8 cellular contexts compared by ENCODE assay signal in the genomic region with DNA sequence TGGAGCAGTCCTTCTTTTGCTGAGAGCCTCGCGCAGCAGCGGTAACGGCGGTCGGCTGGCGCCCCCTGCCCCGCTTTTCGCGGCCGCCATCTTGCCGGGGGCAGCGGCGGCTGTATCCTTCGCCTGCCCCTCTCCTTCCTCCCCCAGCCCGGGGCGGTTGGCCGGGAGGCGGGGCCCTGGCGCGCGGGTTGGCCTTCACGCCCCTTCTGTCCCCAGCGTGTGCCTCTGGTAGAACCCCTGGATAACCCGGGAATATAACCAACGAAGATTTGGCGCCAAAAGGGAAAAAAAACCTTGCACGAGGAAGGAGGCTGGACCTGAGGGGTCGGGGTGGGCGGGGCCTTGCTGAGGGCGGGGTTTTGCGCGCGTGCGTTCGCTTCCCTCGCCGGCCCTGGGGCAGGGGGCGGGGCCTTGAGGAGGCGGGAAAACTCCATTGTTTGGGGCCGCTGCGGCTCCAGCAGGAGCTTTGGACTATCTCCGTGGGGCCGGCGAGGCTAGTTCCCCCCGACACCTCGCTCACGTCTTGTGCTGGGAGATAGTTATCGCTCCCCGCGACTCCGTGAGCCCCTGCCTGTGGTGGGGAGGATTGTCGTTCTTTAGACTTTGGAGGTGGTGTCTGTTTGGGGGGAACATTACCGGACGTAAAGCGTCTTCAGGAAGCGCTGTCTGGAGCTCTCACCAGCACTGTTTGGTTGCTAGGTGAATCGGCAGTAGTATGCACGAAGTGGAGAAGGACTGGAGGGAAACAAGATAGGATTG. TPM values are rescaled to one million over a fixed set of nuclear protein-coding genes. Genes with fewer than 3 reads are reported as not detected.
DNase-seq lines count a peak whose midpoint lies in the region; FAIRE-seq and TF ChIP-seq lines count a peak whose summit lies in the region.

No MANE protein-coding gene starts in this region.

- H3K27ac ChIP-seq in H9 (ENCODE audit: insufficient read length, low read depth, low read length) (peak overlapping the region; percentile 86), SJCRH30 (peak overlapping the region; percentile 97), neuronal stem cell (replicated peaks; ENCODE audit: low read length) (peak overlapping the region; percentile 94)

- peaks cover 46% of the 10 kb centered on the region for H3K79me2 ChIP-seq in H9 (ENCODE audit: insufficient read depth, low read length)

- H2BK12ac ChIP-seq in H9 (ENCODE audit: insufficient read length, low read depth, low read length) (no peak overlapping the region), neuronal stem cell (ENCODE audit: low read length) (peak overlapping the region; percentile 58)

- no CpG with 5 or more reads among the region's 59 CpGs for WGBS in H9 (ENCODE audit: extremely low coverage, insufficient read length, low lambda C conversion rate)
- no CpG with 5 or more reads among the region's 59 CpGs for WGBS in neuronal stem cell (ENCODE audit: extremely low coverage in 2 of 2, insufficient read length in 2 of 2, insufficient replicate concordance in 1 of 2), 2 donors

- H3K36me3 ChIP-seq in SJCRH30 (peaks cover 24% of the 10 kb centered on the region), neuronal stem cell (replicated peaks in 1 of 2; ENCODE audit: control insufficient read depth in 2 of 2, insufficient read depth in 2 of 2, low read length in 2 of 2) (peaks cover 2 to 40% of the 10 kb centered on the region in 2 donors)

- no peaks in the 10 kb centered on the region for H3K9me3 ChIP-seq in H9 (ENCODE audit: control insufficient read depth, low read depth, low read length)
- no peaks in the 10 kb centered on the region for H3K9me3 ChIP-seq in SJCRH30 (replicated peaks)
- H3K9me3 ChIP-seq in neuronal stem cell (replicated peaks in 1 of 2; ENCODE audit: control insufficient read depth in 2 of 2, insufficient read depth in 1 of 2, low read depth in 1 of 2, low read length in 2 of 2), result no peaks in the 10 kb centered on the region

- H2AFZ ChIP-seq in H9 (ENCODE audit: low read length), result no peak overlapping the region
- peak overlapping the region; percentile 91 for H2AFZ ChIP-seq in neuronal stem cell (ENCODE audit: low read length)

- H4K5ac ChIP-seq in H9 (ENCODE audit: insufficient read length, low read depth, low read length), result peak overlapping the region; percentile 96

- no peaks in the 10 kb centered on the region for H3K27me3 ChIP-seq in H9 (ENCODE audit: insufficient read depth, low read length)
- no peaks in the 10 kb centered on the region for H3K27me3 ChIP-seq in SJCRH30
- H3K27me3 ChIP-seq in neuronal stem cell (ENCODE audit: control insufficient read depth in 3 of 3, insufficient read depth in 3 of 3, low read depth in 1 of 3, low read length in 3 of 3), result no peaks in the 10 kb centered on the region

- H2BK120ac ChIP-seq in H9 (ENCODE audit: low read depth, low read length, poor library complexity, severe bottlenecking) (peak overlapping the region; percentile 62), neuronal stem cell (ENCODE audit: low read depth, low read length) (peak overlapping the region; percentile 99)

- peak overlapping the region; percentile 99 for H3K18ac ChIP-seq in H9 (ENCODE audit: insufficient read length, low read depth, low read length)
- H3K18ac ChIP-seq in neuronal stem cell (ENCODE audit: low read length), result peak overlapping the region; percentile 100

- H3K4me2 ChIP-seq in H9 (ENCODE audit: insufficient read depth, insufficient read length, low read length) (peak overlapping the region; percentile 86), neuronal stem cell (ENCODE audit: insufficient read depth, low read length, poor library complexity, severe bottlenecking) (peak overlapping the region; percentile 54)

- peaks cover 3% of the 10 kb centered on the region; the same call in 1 of the 2 replicates for H3K27me3 Mint-ChIP-seq in H9 (ENCODE audit: low read depth)

- H3K4ac ChIP-seq in H9 (ENCODE audit: low read depth, low read length) (peak overlapping the region; percentile 90; the same call in 1 of the 2 replicates), neuronal stem cell (ENCODE audit: low read length) (peak overlapping the region; percentile 95)

- TF ChIP-seq CTCF in H9 (conservative IDR thresholded peaks at IDR 0.05), result peak; percentile 33; the same call in 1 of the 3 replicates

- peak overlapping the region; percentile 44 for H2AK5ac ChIP-seq in H9 (ENCODE audit: insufficient read length, low read length)
- peak overlapping the region; percentile 98 for H2AK5ac ChIP-seq in neuronal stem cell (ENCODE audit: low read depth, low read length)

- DNase-seq in DMS53 (lab: John Stamatoyannopoulos, UW) (peak; percentile 98), H9 (peak; percentile 93), MV-4-11 (lab: John Stamatoyannopoulos, UW) (peak; percentile 80), SJCRH30 (peak; percentile 92 to 97), frontal cortex (ENCODE audit: low spot score in 2 of 2) (peak; percentile 79 to 86), neuronal stem cell (ENCODE audit: low spot score) (peak; percentile 95), stromal cell of bone marrow (ENCODE audit: low read depth) (peak; percentile 75)
- DNase-seq in activated naive CD4-positive, alpha-beta T cell (lab: John Stamatoyannopoulos, UW), result peak; percentile 62 to 88 (median 79)

- H3T11ph ChIP-seq in H9 (ENCODE audit: low read length), result peak overlapping the region; percentile 26

- peak overlapping the region; percentile 100 for H3K9ac ChIP-seq in H9 (ENCODE audit: extremely low read depth, insufficient read length, low read length)
- peak overlapping the region; percentile 100 for H3K9ac ChIP-seq in neuronal stem cell (ENCODE audit: low read depth, low read length, poor library complexity)

- no peak overlapping the region for H2BK20ac ChIP-seq in H9 (ENCODE audit: low read depth, low read length, poor library complexity, severe bottlenecking)

- no peak for FAIRE-seq in frontal cortex (lab: Jason Lieb, UNC)

- peak overlapping the region; percentile 99 to 100 for H3K4me3 Mint-ChIP-seq in H9

- H3K4me3 ChIP-seq in SJCRH30, result peak overlapping the region; percentile 100
- H3K4me3 ChIP-seq in neuronal stem cell (ENCODE audit: low read length in 2 of 2), result peak overlapping the region; percentile 100

- peak overlapping the region; percentile 99 to 100 (median 100) for H3K27ac Mint-ChIP-seq in H9

- H3K14ac ChIP-seq in H9 (ENCODE audit: insufficient read depth, low read length) (peak overlapping the region; percentile 100), neuronal stem cell (ENCODE audit: low read length) (peak overlapping the region; percentile 100)

- H2BK5ac ChIP-seq in H9 (ENCODE audit: insufficient read length, low read length), result peak overlapping the region; percentile 76
- H2BK5ac ChIP-seq in neuronal stem cell (ENCODE audit: low read length), result peak overlapping the region; percentile 98

- peak overlapping the region; percentile 39 for H4K8ac ChIP-seq in H9 (replicated peaks; ENCODE audit: insufficient read length, low read depth, low read length)
- H4K8ac ChIP-seq in neuronal stem cell (ENCODE audit: low read depth, low read length), result peak overlapping the region; percentile 96

- H2BK15ac ChIP-seq in H9 (ENCODE audit: low read depth, low read length) (no peak overlapping the region), neuronal stem cell (ENCODE audit: low read length) (peak overlapping the region; percentile 92)

- peaks cover 30 to 39% (median 36%) of the 10 kb centered on the region in 3 experiments for H3K36me3 Mint-ChIP-seq in H9 (ENCODE audit: insufficient read depth in 1 of 3, low read depth in 3 of 3)

- peaks cover 22 to 29% of the 10 kb centered on the region in 2 experiments for H3K4me1 Mint-ChIP-seq in H9

- peak overlapping the region; percentile 77 for H3K56ac ChIP-seq in H9 (ENCODE audit: insufficient read length, low read depth, low read length)

- H3K79me1 ChIP-seq in H9 (ENCODE audit: insufficient read depth, low read depth, low read length, poor library complexity, severe bottlenecking) (no peaks in the 10 kb centered on the region), neuronal stem cell (ENCODE audit: low read depth, low read length) (peaks cover 7% of the 10 kb centered on the region)

- H3K23ac ChIP-seq in H9 (ENCODE audit: insufficient read length, low read depth, low read length) (no peak overlapping the region), neuronal stem cell (ENCODE audit: low read depth, low read length, poor library complexity) (peak overlapping the region; percentile 99)

- H4K91ac ChIP-seq in H9 (ENCODE audit: insufficient read length, low read depth, low read length) (peak overlapping the region; percentile 87), neuronal stem cell (ENCODE audit: low read depth, low read length, poor library complexity) (peak overlapping the region; percentile 95)

- H3K4me1 ChIP-seq in H9 (ENCODE audit: insufficient read depth, low read length) (no peaks in the 10 kb centered on the region; the same call in 1 of the 2 replicates), SJCRH30 (peaks cover 5% of the 10 kb centered on the region; the same call in 1 of the 2 replicates), neuronal stem cell (ENCODE audit: control insufficient read depth in 2 of 2, insufficient read depth in 1 of 2, low read depth in 1 of 2, low read length in 2 of 2) (peaks cover 2 to 10% of the 10 kb centered on the region in 2 donors)

- H3K9me3 Mint-ChIP-seq in H9, result peaks cover 2 to 3% of the 10 kb centered on the region in 2 experiments; a peak in 3 of 5 replicates

- peaks cover 6% of the 10 kb centered on the region for H3K23me2 ChIP-seq in H9 (ENCODE audit: insufficient read length, low read depth, low read length, poor library complexity, severe bottlenecking)

- no peaks in the 10 kb centered on the region for H4K20me1 ChIP-seq in H9 (ENCODE audit: control insufficient read depth, insufficient read depth, insufficient read length)

RNA-seq across cellular contexts. Expression of gene NASP, which starts 0.7 kb away (rescaled TPM):
- 484 and 514 TPM in 2 replicates for total RNA-seq in H9 (2021)
- 365 and 437 TPM in 2 replicates for total RNA-seq in SJCRH30 (2014; rRNA removed; shearing (Covaris generic))
- 59.5 TPM for total RNA-seq in frontal cortex
- polyA plus RNA-seq in neuronal stem cell (2013, experiment 1 of 2), result 328 TPM
- polyA plus RNA-seq in neuronal stem cell (2013, experiment 2 of 2), result 336 TPM

RNA-seq across cellular contexts. Expression of gene AKR1A1, which starts 33.9 kb away (rescaled TPM):
- 286 and 311 TPM in 2 replicates for total RNA-seq in H9 (2021)
- total RNA-seq in SJCRH30 (2014; rRNA removed; shearing (Covaris generic)), result 60.6 and 64.6 TPM in 2 replicates
- 74.6 TPM for total RNA-seq in frontal cortex
- 208 TPM for polyA plus RNA-seq in neuronal stem cell (2013, experiment 1 of 2)
- 213 TPM for polyA plus RNA-seq in neuronal stem cell (2013, experiment 2 of 2)

RNA-seq across cellular contexts. Expression of gene CCDC17, which starts 39.3 kb away (rescaled TPM):
- 1.0 and 1.9 TPM in 2 replicates for total RNA-seq in H9 (2021)
- 0.46 and 1.3 TPM in 2 replicates for total RNA-seq in SJCRH30 (2014; rRNA removed; shearing (Covaris generic))
- total RNA-seq in frontal cortex, result 0.41 TPM
- polyA plus RNA-seq in neuronal stem cell (2013, experiment 1 of 2), result 0.26 TPM
- 0.25 TPM for polyA plus RNA-seq in neuronal stem cell (2013, experiment 2 of 2)

Comparison
In these comparisons a context has a peak if more than half of its experiments do, and no peak if none do; other contexts are left out.
1. Peak in every context shown above with its lines: DNase-seq, H3K4me3 ChIP-seq and H3K27ac ChIP-seq.